ENCODE assay signal across 1 cellular context in the genomic region with DNA sequence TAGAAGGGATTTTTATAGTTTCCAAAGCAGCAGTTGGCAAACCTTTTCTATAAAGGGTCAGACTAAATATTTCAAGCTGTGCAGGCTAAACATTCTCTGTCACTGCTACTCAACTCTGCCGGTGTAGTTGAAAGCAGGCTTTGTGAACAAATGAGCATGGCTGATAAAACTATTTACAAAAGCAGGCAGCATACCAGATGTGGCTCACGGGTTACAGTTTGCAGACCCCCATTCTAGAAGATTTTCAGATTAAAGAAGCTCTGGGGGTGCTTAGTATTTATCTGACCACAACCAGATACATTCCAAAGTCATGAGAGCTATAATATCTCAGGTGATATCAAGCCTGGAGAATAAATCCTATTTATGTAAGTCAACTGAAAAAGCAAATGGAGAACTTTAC.
TF ChIP-seq lines count a peak whose summit lies in the region.

No MANE protein-coding gene starts in this region.

TF ChIP-seq in WTC11, 78 proteins besides CTCF, POLR2A, EP300 and RAD21 (continued from another document):
- no peak for TF ChIP-seq PREB (CRISPR knock-in tag; IDR thresholded peaks at IDR 0.05; ENCODE audit: borderline replicate concordance)
- no peak for TF ChIP-seq NR2C2 (CRISPR knock-in tag; IDR thresholded peaks at IDR 0.05)
- no peak for TF ChIP-seq MXD4 (CRISPR knock-in tag; IDR thresholded peaks at IDR 0.05; ENCODE audit: borderline replicate concordance)
- TF ChIP-seq NR3C1 (CRISPR knock-in tag; conservative IDR thresholded peaks at IDR 0.05; ENCODE audit: low read depth) = no peak
- no peak for TF ChIP-seq ZNF512 (CRISPR knock-in tag; IDR thresholded peaks at IDR 0.05; ENCODE audit: borderline replicate concordance)
- TF ChIP-seq FOXK1 (CRISPR knock-in tag; IDR thresholded peaks at IDR 0.05) = no peak
- TF ChIP-seq CDX4 (CRISPR knock-in tag; IDR thresholded peaks at IDR 0.05; ENCODE audit: borderline replicate concordance) = no peak
